Comparison of ENCODE assay signal across 19 cellular contexts in the genomic region with DNA sequence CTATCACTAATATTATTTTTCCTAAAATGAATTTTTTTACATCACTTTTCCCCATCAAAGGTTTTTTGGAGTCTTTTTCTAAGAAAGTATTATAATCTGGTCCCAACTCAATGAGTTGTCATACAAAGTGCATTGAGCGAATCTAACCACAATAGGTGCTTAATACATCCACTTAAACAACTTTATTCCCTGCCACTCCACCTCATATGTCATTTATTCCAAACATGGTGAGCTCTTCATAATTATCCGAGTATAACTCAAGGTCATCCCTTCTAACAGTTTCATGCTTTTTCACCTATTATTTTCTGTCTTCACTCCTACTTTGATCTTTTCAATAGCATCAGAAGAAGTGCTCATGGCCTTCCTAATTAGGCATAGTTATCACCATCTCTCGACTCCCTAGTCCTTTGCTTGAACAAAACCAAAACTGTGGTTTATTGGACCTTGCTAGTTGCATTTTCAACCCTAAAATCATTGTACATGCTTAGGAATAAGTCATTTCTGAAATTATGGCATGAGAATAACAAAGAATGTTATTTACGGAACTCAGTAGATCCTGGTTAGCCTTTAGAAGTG.
DNase-seq lines count a peak whose midpoint lies in the region; FAIRE-seq and TF ChIP-seq lines count a peak whose summit lies in the region.
"Had no signal": no experiment of that assay in that cellular context is flagged by ENCODE, and none has a peak within 500 bp of the region (broad histone marks: within the 10 kb centered on the region; RNA-seq: fewer than 3 reads in every experiment).

No MANE protein-coding gene starts in this region.

- no peak overlapping the region for H3K27ac Mint-ChIP-seq in MCF 10A (ENCODE audit: low read depth, unreplicated experiment)
- H3K27ac Mint-ChIP-seq: B cell; CD14-positive monocyte; CD4-positive, alpha-beta T cell; CD8-positive, alpha-beta memory T cell had no signal

- H2AFZ ChIP-seq in MM.1S (ENCODE audit: low read length) (no peak overlapping the region), H1 (ENCODE audit: low read length) (no peak overlapping the region)

- no peak overlapping the region for H3K4me3 ChIP-seq in MM.1S (ENCODE audit: low read length)
- no peak overlapping the region for H3K4me3 ChIP-seq in H1 (ENCODE audit: extremely low read depth in 1 of 4, insufficient read depth in 2 of 4, low read depth in 3 of 4, low read length in 4 of 4)
- H3K4me3 ChIP-seq: BLaER1 had no signal

- no TSS peak for BruUV-seq in MCF 10A (replicated peaks; lab: Mats Ljungman, UMichigan)

- no peaks in the 10 kb centered on the region; the same call in 1 of the 2 replicates for H3K23me2 ChIP-seq in H1 (ENCODE audit: low read depth, low read length)

- peaks cover 2% of the 10 kb centered on the region; the same call in 1 of the 2 replicates for H3K79me1 ChIP-seq in H1 (ENCODE audit: low read depth, low read length)

- H3K36me3 Mint-ChIP-seq in MCF 10A (ENCODE audit: insufficient read depth, unreplicated experiment): no peaks in the 10 kb centered on the region
- H3K36me3 Mint-ChIP-seq: CD14-positive monocyte had no signal

- no peak overlapping the region for H4K5ac ChIP-seq in H1 (ENCODE audit: insufficient read length, low read depth, low read length)

- H4K20me1 ChIP-seq in MM.1S (ENCODE audit: insufficient read depth, low read length) (no peaks in the 10 kb centered on the region), H1 (replicated peaks in 1 of 2; ENCODE audit: control insufficient read depth in 1 of 2, insufficient read depth in 2 of 2, low read length in 2 of 2) (peaks cover 7 to 16% of the 10 kb centered on the region in 2 experiments)
- H4K20me1 ChIP-seq: BLaER1 had no signal

- H2AK5ac ChIP-seq in H1 (ENCODE audit: low read depth, low read length): no peak overlapping the region

- TF ChIP-seq RAD21 in H1 (IDR thresholded peaks at IDR 0.05 in 1 of 2, conservative IDR thresholded peaks at IDR 0.05 in 1 of 2; ENCODE audit: low read depth in 2 of 2, low read length in 2 of 2): no peak

- H3F3A ChIP-seq in MM.1S (ENCODE audit: insufficient read depth, low read length): peaks cover 15% of the 10 kb centered on the region

- no peaks in the 10 kb centered on the region for H3K9me2 ChIP-seq in MM.1S (replicated peaks; ENCODE audit: insufficient read depth, low read length)

- CTCF ChIA-PET in H1 (lab: Charles Lee; ENCODE audit: partially characterized antibody) (interaction anchor here (0.6 to 1.0 kb wide), 2 partner anchors 366 to 386 kb away, joined by 3 read pairs; no protein-coding TSS in a partner anchor), MCF 10A (lab: Yijun Ruan, JAX) (no interaction called here)

- no peak overlapping the region for H2BK120ac ChIP-seq in H1 (replicated peaks; ENCODE audit: low read depth, low read length)

- 92% methylated on average over 4 of the region's 4 CpGs; no CpG with 5 or more reads in 1 of the 2 experiments for WGBS in H1 (ENCODE audit: extremely low coverage in 1 of 2, insufficient coverage in 1 of 2, insufficient read length in 1 of 2, insufficient replicate concordance in 2 of 2, low coverage in 1 of 2, low lambda C conversion rate in 2 of 2, missing lambda C conversion rate in 1 of 2), 2 experiments

- H3K9me3 ChIP-seq in MM.1S (replicated peaks; ENCODE audit: insufficient read depth, low read length) (no peaks in the 10 kb centered on the region), H1 (ENCODE audit: insufficient read depth in 2 of 2, low read depth in 1 of 2, low read length in 1 of 2) (peaks cover 0 to 8% of the 10 kb centered on the region in 2 experiments; a peak in 2 of 4 replicates)

- H3K79me2 ChIP-seq in MM.1S (ENCODE audit: low read length): no peaks in the 10 kb centered on the region
- H3K79me2 ChIP-seq in H1 (ENCODE audit: control insufficient read depth in 1 of 2, insufficient read depth in 2 of 2, low read length in 2 of 2): peaks cover 0 to 88% of the 10 kb centered on the region in 2 experiments; a peak in 3 of 4 replicates

- H3K4ac ChIP-seq in H1 (replicated peaks; ENCODE audit: insufficient read length, low read depth, low read length): no peak overlapping the region

- H3K27ac ChIP-seq in MM.1S (ENCODE audit: low read length) (peak overlapping the region; percentile 60; the same call in 1 of the 2 replicates), H1 (ENCODE audit: low read depth, low read length) (no peak overlapping the region)
- H3K27ac ChIP-seq: 22Rv1, BLaER1 had no signal

- H3K4me2 ChIP-seq in MM.1S (ENCODE audit: low read depth, low read length) (peak overlapping the region; percentile 19; the same call in 1 of the 2 replicates), H1 (ENCODE audit: insufficient read depth in 1 of 2, low read depth in 2 of 2, low read length in 2 of 2) (no peak overlapping the region)
- H3K4me2 ChIP-seq: BLaER1 had no signal

- H2BK20ac ChIP-seq in H1 (ENCODE audit: low read length): no peak overlapping the region

- no peaks in the 10 kb centered on the region for H3K27me3 Mint-ChIP-seq in MCF 10A (ENCODE audit: insufficient read depth, unreplicated experiment)
- H3K27me3 Mint-ChIP-seq: B cell; CD4-positive, alpha-beta T cell had no signal

- peaks cover 15% of the 10 kb centered on the region for H3K9me3 Mint-ChIP-seq in MCF 10A (ENCODE audit: unreplicated experiment)

- intact Hi-C loops in MCF 10A (cut with micrococcal nuclease): no loop called here

- no peak overlapping the region for H3K9ac ChIP-seq in MM.1S (ENCODE audit: low read length)
- H3K9ac ChIP-seq in H1 (replicated peaks in 1 of 4; ENCODE audit: extremely low read depth in 1 of 4, low read depth in 3 of 4, low read length in 3 of 4): no peak overlapping the region
- H3K9ac ChIP-seq: BLaER1 had no signal

- no peak overlapping the region for H4K91ac ChIP-seq in H1 (replicated peaks; ENCODE audit: insufficient read length, low read length)

- no peak overlapping the region for H3K18ac ChIP-seq in H1 (ENCODE audit: extremely low read depth, low read length)

- H3K56ac ChIP-seq in H1 (replicated peaks; ENCODE audit: insufficient read length, low read depth, low read length): no peak overlapping the region

- H3K23ac ChIP-seq in H1 (ENCODE audit: insufficient read length): no peak overlapping the region

- POLR2A ChIA-PET in H1 (lab: Charles Lee; ENCODE audit: partially characterized antibody) (interaction anchor here (1.7 to 5.9 kb wide), 3 partner anchors 8 to 35 kb away, joined by 4 to 37 read pairs (median 8); no protein-coding TSS in a partner anchor), MCF 10A (lab: Yijun Ruan, JAX) (no interaction called here)

- H3K36me3 ChIP-seq in MM.1S (replicated peaks; ENCODE audit: insufficient read depth, low read length) (no peaks in the 10 kb centered on the region), H1 (ENCODE audit: control insufficient read depth in 2 of 4, insufficient read depth in 4 of 4, low read length in 3 of 4) (peaks cover 10 to 95% (median 43%) of the 10 kb centered on the region in 4 experiments)
- H3K36me3 ChIP-seq: BLaER1 had no signal

- TF ChIP-seq EP300 in H1 (IDR thresholded peaks at IDR 0.05; ENCODE audit: borderline replicate concordance in 1 of 2, low read depth in 2 of 2, low read length in 2 of 2): no peak

- no peak overlapping the region for H2BK15ac ChIP-seq in H1 (ENCODE audit: low read length)

- no peak overlapping the region for H2BK5ac ChIP-seq in H1 (ENCODE audit: low read depth, low read length)

- no peak overlapping the region for H3K14ac ChIP-seq in H1 (ENCODE audit: insufficient read length)

- FAIRE-seq in H1 (lab: Jason Lieb, UNC): no peak
- FAIRE-seq: A204.1, D721Med, G401.6, GM12892 had no signal

- H3K27me3 ChIP-seq in MM.1S (replicated peaks; ENCODE audit: insufficient read depth, low read length) (no peaks in the 10 kb centered on the region), H1 (replicated peaks in 1 of 4; ENCODE audit: control insufficient read depth in 3 of 4, extremely low read depth in 1 of 4, insufficient read depth in 3 of 4, low read length in 3 of 4) (no peaks in the 10 kb centered on the region)
- H3K27me3 ChIP-seq: BLaER1 had no signal

- H3K4me1 ChIP-seq in MM.1S (ENCODE audit: low read length): peaks cover 21% of the 10 kb centered on the region
- peaks cover 2 to 16% (median 6%) of the 10 kb centered on the region in 4 experiments for H3K4me1 ChIP-seq in H1 (replicated peaks in 1 of 4; ENCODE audit: control insufficient read depth in 3 of 4, insufficient read depth in 4 of 4, low read length in 3 of 4)
- H3K4me1 ChIP-seq: BLaER1 had no signal

- TF ChIP-seq POLR2A in H1 (IDR thresholded peaks at IDR 0.05; ENCODE audit: control extremely low read depth in 1 of 2, low read depth in 2 of 2, low read length in 2 of 2): 0 out of 3 replicates have a peak, but pooled peaks of 1 of the 2 experiments have one; percentile 2

- peak; percentile 63 for DNase-seq in NCI-H510A treated with DMSO at 0.1 percent for 48 hours (lab: John Stamatoyannopoulos, UW)
- DNase-seq in NCI-H510A (lab: John Stamatoyannopoulos, UW): no peak
- DNase-seq in MM.1S: peak; percentile 11
- no peak for DNase-seq in H1 (ENCODE audit: low read depth in 1 of 2, low spot score in 2 of 2)
- DNase-seq in C1 segment of cervical spinal cord (lab: John Stamatoyannopoulos, UW): no peak
- DNase-seq in MCF 10A (ENCODE audit: unreplicated experiment): no peak
- DNase-seq: CD4-positive, alpha-beta T cell; CD8-positive, alpha-beta memory T cell; DMS 273 treated with DMSO at 0.1 percent for 48 hours; DND-41; H9 had no signal

- H3K4me3 Mint-ChIP-seq in MCF 10A (ENCODE audit: unreplicated experiment): no peak overlapping the region
- H3K4me3 Mint-ChIP-seq: B cell; CD14-positive monocyte; CD4-positive, alpha-beta T cell; CD8-positive, alpha-beta memory T cell; H9 had no signal

- TF ChIP-seq CTCF in MM.1S (IDR thresholded peaks at IDR 0.05; ENCODE audit: low read length) (no peak), H1 (IDR thresholded peaks at IDR 0.05; ENCODE audit: control extremely low read depth in 1 of 3, insufficient read depth in 1 of 3, low read depth in 1 of 3, low read length in 3 of 3) (no peak), MCF 10A (IDR thresholded peaks at IDR 0.05; ENCODE audit: unreplicated experiment) (no peak)

- H2BK12ac ChIP-seq in H1 (ENCODE audit: low read depth, low read length): no peak overlapping the region

- no peaks in the 10 kb centered on the region for H3K4me1 Mint-ChIP-seq in MCF 10A (ENCODE audit: insufficient read depth, unreplicated experiment)
- H3K4me1 Mint-ChIP-seq: B cell; CD14-positive monocyte; CD8-positive, alpha-beta memory T cell had no signal

- H4K8ac ChIP-seq in H1 (ENCODE audit: extremely low read depth, insufficient read depth, low read length): no peak overlapping the region

TF ChIP-seq in H1, 55 proteins besides CTCF, POLR2A, EP300 and RAD21 (continues in another document):
- TF ChIP-seq TBP (IDR thresholded peaks at IDR 0.05; ENCODE audit: low read depth, low read length) (no peak), POLR2AphosphoS5 (IDR thresholded peaks at IDR 0.05; ENCODE audit: low read depth, low read length) (0 out of 2 replicates have a peak, but pooled peaks have one; percentile 75), SIX5 (IDR thresholded peaks at IDR 0.05; ENCODE audit: low read depth, low read length) (no peak), NANOG (IDR thresholded peaks at IDR 0.05; ENCODE audit: insufficient read depth, low read depth, low read length, poor library complexity, severe bottlenecking) (no peak), YY1 (IDR thresholded peaks at IDR 0.05; ENCODE audit: low read depth, low read length) (no peak), HDAC2 (IDR thresholded peaks at IDR 0.05; ENCODE audit: borderline replicate concordance in 1 of 2, low read depth in 2 of 2, low read length in 2 of 2) (no peak)

Comparison
In these comparisons a context has a peak if more than half of its experiments do, and no peak if none do; other contexts are left out.
1. DNase-seq: peak in NCI-H510A treated with DMSO at 0.1 percent for 48 hours (single experiment) and MM.1S (single experiment); none in NCI-H510A (single experiment), H1 (0 of 2), C1 segment of cervical spinal cord (0 of 14) and MCF 10A (single experiment).